In genomic region chr7:29641651-29642050, GRCh38 we compare ENCODE assay signal across 24 cellular contexts.
A peak's percentile ranks its signal among the peaks of the same experiment; 100 is the strongest.
DNase-seq lines count a peak whose midpoint lies in the region; ATAC-seq, FAIRE-seq and TF ChIP-seq lines count a peak whose summit lies in the region.
"Had no signal": no experiment of that assay in that cellular context is flagged by ENCODE, and none has a peak within 500 bp of the region (broad histone marks: within the 10 kb centered on the region; RNA-seq: fewer than 3 reads in every experiment).

No MANE protein-coding gene starts in this region.

- H4K20me1 ChIP-seq in osteoblast (ENCODE audit: insufficient read depth, low read length), result no peaks in the 10 kb centered on the region

- in situ Hi-C loops in ACHN (cut with HindIII; ENCODE audit: low pct_ligation_motif_present, low pct_unique_long_range_greater_than_20kb, low sequenced_read_pairs), result no loop called here
- in situ Hi-C loops in GM13976 (cut with MboI; ENCODE audit: low sequenced_read_pairs, unreplicated experiment), result no loop called here

- H3K9me3 Mint-ChIP-seq in activated T-cell treated with anti-CD3 and anti-CD28 coated beads, Interleukin-2, amount 50 U/mL, for 4 hours, result no peaks in the 10 kb centered on the region
- H3K9me3 Mint-ChIP-seq: activated B cell treated with CpG ODN at 0.5 μM for 24 hours; activated naive CD4-positive, alpha-beta T cell treated with anti-CD3 and anti-CD28 coated beads, Interleukin-2, amount 50 U/mL, for 24 hours; central memory CD8-positive, alpha-beta T cell had no signal

- no peak for FAIRE-seq in H54 (lab: Jason Lieb, UNC)
- FAIRE-seq: A549, K562 had no signal

- no peak for TF ChIP-seq CTCF in osteoblast (IDR thresholded peaks at IDR 0.05; ENCODE audit: extremely low read depth, low read depth, low read length)
- no peak for TF ChIP-seq CTCF in GM13976 (IDR thresholded peaks at IDR 0.05; ENCODE audit: borderline replicate concordance, control extremely low read depth, extremely low read depth, insufficient read depth, missing control alignments)

- no peaks in the 10 kb centered on the region for H3K79me2 ChIP-seq in osteoblast (ENCODE audit: insufficient read depth, low read length)

- H3K4me1 ChIP-seq in osteoblast (ENCODE audit: insufficient read depth, low read length), result peaks cover 17% of the 10 kb centered on the region
- H3K4me1 ChIP-seq: A549 had no signal

- no peaks in the 10 kb centered on the region for H3K9me3 ChIP-seq in osteoblast (ENCODE audit: low read depth, low read length)
- H3K9me3 ChIP-seq: A549, Caco-2, heart right ventricle had no signal

- H3K4me3 ChIP-seq in osteoblast (ENCODE audit: insufficient read depth, low read length), result no peak overlapping the region
- H3K4me3 ChIP-seq: A549, heart right ventricle, K562 had no signal

- H3K4me2 ChIP-seq in osteoblast (ENCODE audit: insufficient read depth, low read length), result peak overlapping the region; percentile 38
- H3K4me2 ChIP-seq: A549 had no signal

- no peak overlapping the region for H3K4me3 Mint-ChIP-seq in activated T-cell treated with anti-CD3 and anti-CD28 coated beads, Interleukin-2, amount 50 U/mL, for 4 hours
- H3K4me3 Mint-ChIP-seq: activated B cell treated with CpG ODN at 0.5 μM for 24 hours; activated naive CD4-positive, alpha-beta T cell treated with anti-CD3 and anti-CD28 coated beads, Interleukin-2, amount 50 U/mL, for 24 hours; central memory CD8-positive, alpha-beta T cell had no signal

- H3K4me1 Mint-ChIP-seq in activated T-cell treated with anti-CD3 and anti-CD28 coated beads, Interleukin-2, amount 50 U/mL, for 4 hours (ENCODE audit: low read depth), result no peaks in the 10 kb centered on the region
- H3K4me1 Mint-ChIP-seq: activated B cell treated with CpG ODN at 0.5 μM for 24 hours; activated naive CD4-positive, alpha-beta T cell treated with anti-CD3 and anti-CD28 coated beads, Interleukin-2, amount 50 U/mL, for 24 hours; central memory CD8-positive, alpha-beta T cell had no signal

- peak; percentile 38 for DNase-seq in ACHN
- DNase-seq in H54 (ENCODE audit: insufficient read length, low spot score), result peak; percentile 19
- DNase-seq in astrocyte of the hippocampus (ENCODE audit: low read depth, low spot score), result peak; percentile 44
- no peak for DNase-seq in osteoblast (ENCODE audit: insufficient read length, low spot score, missing footprints)
- DNase-seq in caudate nucleus (lab: John Stamatoyannopoulos, UW), result no peak
- DNase-seq in activated T-cell treated with anti-CD3 and anti-CD28 coated beads, Interleukin-2, amount 50 U/mL, for 4 hours, result no peak
- no peak for DNase-seq in GM13976 (ENCODE audit: low spot score)
- DNase-seq: activated B cell treated with CpG ODN at 0.5 μM for 24 hours; anterior cingulate cortex; Caco-2; heart right ventricle; NCI-H1048; NCI-H187; NCI-H2227 treated with DMSO at 0.1 percent for 48 hours; OCI-M1; Right ventricle myocardium superior; stimulated activated CD8-positive, alpha-beta memory T cell treated with anti-CD3 and anti-CD28 coated beads, Interleukin-4, amount 100 ng/mL, for 48 hours; T1000 had no signal

- no peak for TF ChIP-seq POLR2A in H54 (IDR thresholded peaks at IDR 0.05; ENCODE audit: low read depth, low read length)

- no peaks in the 10 kb centered on the region for H3K27me3 Mint-ChIP-seq in activated T-cell treated with anti-CD3 and anti-CD28 coated beads, Interleukin-2, amount 50 U/mL, for 4 hours (ENCODE audit: low read depth)
- H3K27me3 Mint-ChIP-seq: activated B cell treated with CpG ODN at 0.5 μM for 24 hours; activated naive CD4-positive, alpha-beta T cell treated with anti-CD3 and anti-CD28 coated beads, Interleukin-2, amount 50 U/mL, for 24 hours; progenitor cell of endocrine pancreas had no signal

- H3K27me3 ChIP-seq in osteoblast (ENCODE audit: insufficient read depth, low read length), result no peaks in the 10 kb centered on the region
- H3K27me3 ChIP-seq: heart right ventricle had no signal

- no peak overlapping the region for H2AFZ ChIP-seq in osteoblast (ENCODE audit: low read length)

- H3K36me3 ChIP-seq in osteoblast (ENCODE audit: insufficient read depth, low read length), result no peaks in the 10 kb centered on the region

- H3K36me3 Mint-ChIP-seq in activated T-cell treated with anti-CD3 and anti-CD28 coated beads, Interleukin-2, amount 50 U/mL, for 4 hours (ENCODE audit: insufficient read depth), result no peaks in the 10 kb centered on the region
- H3K36me3 Mint-ChIP-seq: activated naive CD4-positive, alpha-beta T cell treated with anti-CD3 and anti-CD28 coated beads, Interleukin-2, amount 50 U/mL, for 24 hours had no signal

- no peak for ATAC-seq in activated T-cell treated with anti-CD3 and anti-CD28 coated beads, Interleukin-2, amount 50 U/mL, for 4 hours
- no peak for ATAC-seq in HG02973 (IDR thresholded peaks at IDR 0.05; ENCODE audit: unreplicated experiment)
- ATAC-seq: A549, heart right ventricle, K562 had no signal

- no peak overlapping the region for H3K27ac ChIP-seq in osteoblast (ENCODE audit: low read depth, low read length)
- no peak overlapping the region for H3K27ac ChIP-seq in caudate nucleus (ENCODE audit: low read depth, low read length)
- H3K27ac ChIP-seq: A549, heart right ventricle had no signal

Comparison
In these comparisons a context has a peak if more than half of its experiments do, and no peak if none do; other contexts are left out.
1. DNase-seq: peak in ACHN (single experiment), H54 (single experiment) and astrocyte of the hippocampus (single experiment); none in osteoblast (single experiment), caudate nucleus (0 of 61), activated T-cell treated with anti-CD3 and anti-CD28 coated beads, Interleukin-2, amount 50 U/mL, for 4 hours (single experiment) and GM13976 (single experiment).